In the genomic region with DNA sequence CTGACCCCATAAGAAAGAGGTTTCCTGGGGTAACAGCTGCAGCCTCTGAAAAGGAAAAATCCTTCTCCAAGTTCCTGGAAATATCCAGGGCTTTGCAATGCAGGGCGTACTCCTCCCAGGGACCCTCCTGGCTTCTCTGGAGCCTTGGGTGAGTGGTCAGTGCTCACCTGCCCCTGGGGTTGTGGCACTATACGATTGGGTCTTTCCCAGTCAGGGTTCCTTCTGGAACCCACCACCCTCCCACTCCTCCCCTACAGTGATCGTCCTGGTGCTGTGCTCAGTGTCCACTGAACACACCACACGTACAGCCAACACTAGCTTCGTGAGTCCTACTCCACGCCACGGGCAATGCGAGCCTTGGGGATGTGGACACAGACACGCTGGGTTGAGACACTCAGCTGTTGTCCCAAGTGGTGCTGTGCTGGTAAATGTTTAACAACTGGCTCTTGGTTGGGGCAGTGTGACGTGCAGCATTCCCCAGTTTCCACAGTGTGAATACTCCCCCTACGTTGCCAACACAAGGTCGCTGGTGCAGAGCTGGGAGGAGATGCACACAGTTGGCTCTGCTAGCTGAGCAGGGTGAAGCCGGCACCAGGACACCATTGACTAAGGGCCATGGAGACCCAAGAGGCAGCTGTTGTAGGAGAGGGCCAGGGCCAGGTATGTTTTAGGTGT, we compare ENCODE assay signal across 26 cellular contexts.
A peak's percentile ranks its signal among the peaks of the same experiment; 100 is the strongest.
DNase-seq lines count a peak whose midpoint lies in the region; ATAC-seq and TF ChIP-seq lines count a peak whose summit lies in the region.
"Had no signal": no experiment of that assay in that cellular context is flagged by ENCODE, and none has a peak within 500 bp of the region (broad histone marks: within the 10 kb centered on the region; RNA-seq: fewer than 3 reads in every experiment).

No MANE protein-coding gene starts in this region.

- intact Hi-C loops in stomach (cut with DNase I; ENCODE audit: low total_unique reads) (no loop called here), adrenal gland (cut with DNase I) (no loop called here)

- TF ChIP-seq EP300 in stomach (IDR thresholded peaks at IDR 0.05) = no peak

- H3K36me3 ChIP-seq in WERI-Rb-1 (no peaks in the 10 kb centered on the region), stomach (no peaks in the 10 kb centered on the region), adrenal gland (replicated peaks in 1 of 2) (no peaks in the 10 kb centered on the region)
- H3K36me3 ChIP-seq: BLaER1 treated with 17β-estradiol and CSF1 and Interleukin-3, amounts not matched to agents 10 nM and 100 nM had no signal

- no peak for TF ChIP-seq CTCF in WERI-Rb-1 (IDR thresholded peaks at IDR 0.05; ENCODE audit: low read depth, low read length)
- TF ChIP-seq CTCF in stomach (IDR thresholded peaks at IDR 0.05) = no peak
- TF ChIP-seq CTCF in adrenal gland (IDR thresholded peaks at IDR 0.05) = no peak

- ATAC-seq in GM19035 (IDR thresholded peaks at IDR 0.05; ENCODE audit: unreplicated experiment) (no peak), GM18519 (IDR thresholded peaks at IDR 0.05; ENCODE audit: low FRiP score, unreplicated experiment) (no peak)
- ATAC-seq: activated CD4-positive, alpha-beta T cell treated with anti-CD3 and anti-CD28 coated beads for 36 hours; activated naive CD8-positive, alpha-beta T cell treated with anti-CD3 and anti-CD28 coated beads, Interleukin-2, amount 50 U/mL, for 24 hours; left ventricle myocardium superior; SK-N-SH treated with all-trans-retinoic acid at 6 μM for 48 hours had no signal

- H3K9me3 ChIP-seq in WERI-Rb-1 (ENCODE audit: severe bottlenecking) (peaks cover 7% of the 10 kb centered on the region), stomach (peaks cover 0 to 2% (median 0%) of the 10 kb centered on the region in 4 donors), adrenal gland (replicated peaks in 1 of 3) (no peaks in the 10 kb centered on the region)

- H3K4me1 ChIP-seq in stomach (peaks cover 0 to 14% (median 12%) of the 10 kb centered on the region in 4 donors), adrenal gland (replicated peaks in 1 of 2) (peaks cover 0 to 5% of the 10 kb centered on the region in 2 donors)

- DNase-seq in WERI-Rb-1 (peak; percentile 2), glomerular visceral epithelial cell (ENCODE audit: extremely low spot score) (peak; percentile 45), mesenteric fat pad (ENCODE audit: low spot score) (peak; percentile 55), stomach (peak; percentile 23), NCI-H146 (lab: John Stamatoyannopoulos, UW) (no peak), adrenal gland (no peak)
- DNase-seq: activated CD4-positive, alpha-beta T cell treated with anti-CD3 and anti-CD28 coated beads for 36 hours; activated gamma-delta T cell treated with Interleukin-2 at 50 U/mL for 16 hours; activated naive CD8-positive, alpha-beta T cell treated with anti-CD3 and anti-CD28 coated beads, Interleukin-2, amount 50 U/mL, for 24 hours; COR-L47; effector CD4-positive, alpha-beta T cell; erythroblast; foreskin fibroblast; left ventricle myocardium superior; naive B cell; NCI-H1436 treated with DMSO at 0.1 percent for 48 hours; NCI-H2107; NCI-H446; occipital lobe; stimulated activated CD4-positive, alpha-beta T cell treated with anti-CD3 and anti-CD28 coated beads, Interleukin-12 subunit alpha, Interleukin-12 subunit beta, amount 100 ng/mL, for 4 hours; stimulated activated CD4-positive, alpha-beta T cell treated with anti-CD3 and anti-CD28 coated beads, Interleukin-4, amount 100 ng/mL, for 1 hour; T-helper 2 cell had no signal

- TF ChIP-seq POLR2A in stomach (IDR thresholded peaks at IDR 0.05) (no peak), adrenal gland (IDR thresholded peaks at IDR 0.05) (no peak)

- H3K27ac ChIP-seq in WERI-Rb-1 (no peak overlapping the region), stomach (peak overlapping the region in 1 of 5 donors; percentile 16), adrenal gland (no peak overlapping the region)
- H3K27ac ChIP-seq: BLaER1 treated with 17β-estradiol and CSF1 and Interleukin-3, amounts not matched to agents 10 nM and 100 nM had no signal

- H3K27me3 ChIP-seq in WERI-Rb-1 (ENCODE audit: insufficient read depth, low read depth, severe bottlenecking) (no peaks in the 10 kb centered on the region), stomach (no peaks in the 10 kb centered on the region), adrenal gland (no peaks in the 10 kb centered on the region)

- H3K4me3 ChIP-seq in WERI-Rb-1 (ENCODE audit: low read depth, low read length) = no peak overlapping the region
- no peak overlapping the region for H3K4me3 ChIP-seq in stomach
- no peak overlapping the region for H3K4me3 ChIP-seq in adrenal gland
- H3K4me3 ChIP-seq: BLaER1 treated with 17β-estradiol and CSF1 and Interleukin-3, amounts not matched to agents 10 nM and 100 nM had no signal

- 62 to 82% (median 64%) methylated on average over 12 to 13 of the region's 13 CpGs for WGBS in stomach, 5 donors
- WGBS in adrenal gland, 4 donors = 85 to 91% (median 86%) methylated on average over 13 of the region's 13 CpGs

Comparison
In these comparisons a context has a peak if more than half of its experiments do, and no peak if none do; other contexts are left out.
1. DNase-seq: peak in WERI-Rb-1 (single experiment), glomerular visceral epithelial cell (single experiment), mesenteric fat pad (single experiment) and stomach (single experiment); none in NCI-H146 (single experiment) and adrenal gland (0 of 7).